ENCODE assay signal across 8 cellular contexts in genomic region chr12:30806989-30807694, GRCh38. TPM values are rescaled to one million over a fixed set of nuclear protein-coding genes. Genes with fewer than 3 reads are reported as not detected.
DNase-seq lines count a peak whose midpoint lies in the region; ATAC-seq and TF ChIP-seq lines count a peak whose summit lies in the region.

No MANE protein-coding gene starts in this region.

- H3K9me3 ChIP-seq in Panc1 (ENCODE audit: control insufficient read depth, insufficient read depth, low read depth, low read length) (no peaks in the 10 kb centered on the region; the same call in 1 of the 2 replicates), left lung (no peaks in the 10 kb centered on the region), thyroid gland (no peaks in the 10 kb centered on the region)

- peak; percentile 88 for TF ChIP-seq CTCF in Panc1 (IDR thresholded peaks at IDR 0.05)
- TF ChIP-seq CTCF in left lung (IDR thresholded peaks at IDR 0.05), result peak; percentile 44 to 70
- peak; percentile 42 to 97 (median 77) for TF ChIP-seq CTCF in thyroid gland (IDR thresholded peaks at IDR 0.05)

- peak; percentile 45 for DNase-seq in DMS 273 treated with DMSO at 0.1 percent for 48 hours (lab: John Stamatoyannopoulos, UW)
- peak; percentile 76 for DNase-seq in M059J (ENCODE audit: low read depth)
- peak; percentile 78 for DNase-seq in Panc1 (ENCODE audit: low read depth, low spot score)
- peak; percentile 87 for DNase-seq in cerebellar cortex (ENCODE audit: low spot score)
- DNase-seq in left lung, result no peak
- DNase-seq in thyroid gland, result peak; percentile 32 to 35
- DNase-seq in activated CD4-positive, CD25-positive, alpha-beta regulatory T cell (lab: John Stamatoyannopoulos, UW), result no peak

- H3K27me3 ChIP-seq in Panc1 (ENCODE audit: control insufficient read depth, insufficient read depth, low read length) (no peaks in the 10 kb centered on the region), left lung (no peaks in the 10 kb centered on the region), thyroid gland (no peaks in the 10 kb centered on the region)

- H3K4me3 ChIP-seq in Panc1 (ENCODE audit: low read depth in 2 of 2, low read length in 2 of 2) (peak overlapping the region in 1 of 2 experiments; percentile 29; a peak in 2 of 4 replicates), left lung (no peak overlapping the region), thyroid gland (replicated peaks in 1 of 3) (no peak overlapping the region)

- in situ Hi-C loops in Panc1 (cut with HindIII; ENCODE audit: low pct_unique_long_range_greater_than_20kb, low sequenced_read_pairs), result no loop called here

- H3K4me1 ChIP-seq in Panc1 (ENCODE audit: control insufficient read depth, insufficient read depth, low read length) (0 out of 2 replicates have a peak, but pooled peaks cover 3% of the 10 kb centered on the region), left lung (no peaks in the 10 kb centered on the region), thyroid gland (no peaks in the 10 kb centered on the region)

- no TSS peak for BruUV-seq in Panc1 (replicated peaks; lab: Mats Ljungman, UMichigan)

- H3K36me3 ChIP-seq in Panc1 (ENCODE audit: control insufficient read depth, insufficient read depth, low read length) (no peaks in the 10 kb centered on the region), left lung (no peaks in the 10 kb centered on the region), thyroid gland (no peaks in the 10 kb centered on the region)

- 57 to 60% methylated on average over 7 of the region's 7 CpGs for WGBS in thyroid gland, 2 donors

- POLR2A ChIA-PET in Panc1 (lab: Charles Lee), result interaction anchor here (0.6 kb wide), 1 partner anchor 11 kb away, joined by 10 read pairs; no protein-coding TSS in a partner anchor

- no peak for TF ChIP-seq POLR2A in thyroid gland (IDR thresholded peaks at IDR 0.05)

- CTCF ChIA-PET in Panc1 (lab: Charles Lee), result interaction anchor here (0.6 to 1.1 kb wide), 3 partner anchors 82 to 1162 kb away, joined by 3 to 6 read pairs (median 3); no protein-coding TSS in a partner anchor

- intact Hi-C loops in Panc1 (cut with micrococcal nuclease; ENCODE audit: unreplicated experiment) (loop anchor here (2.0 to 10.0 kb wide), 3 partner anchors 562 to 1288 kb away; no protein-coding TSS in a partner anchor), left lung (cut with DNase I) (no loop called here), thyroid gland (cut with DNase I) (loop anchor here (10.0 kb wide), 1 partner anchor 1282 kb away; no protein-coding TSS in a partner anchor)

- ATAC-seq in GM19463 (IDR thresholded peaks at IDR 0.05; ENCODE audit: unreplicated experiment), result peak; percentile 67
- ATAC-seq in Panc1, result peak; percentile 97
- ATAC-seq in left lung, result peak; percentile 93

- peak overlapping the region; percentile 39 for H3K27ac ChIP-seq in Panc1 (ENCODE audit: low read length)
- H3K27ac ChIP-seq in left lung, result no peak overlapping the region
- H3K27ac ChIP-seq in thyroid gland, result no peak overlapping the region

RNA-seq across cellular contexts. Expression of gene CAPRIN2, which starts 52.4 kb away (rescaled TPM):
- 11.5 and 22.2 TPM in 2 replicates for total RNA-seq in M059J (2014; rRNA removed; shearing (Covaris generic))
- total RNA-seq in Panc1 (2021; ENCODE audit: unreplicated experiment) (28.6 TPM), left lung (10 to 100 TPM; 16.4 to 20.1 TPM), thyroid gland (10 to 100 TPM; 32.3 to 96.3 (median 43.8) TPM)
- polyA plus RNA-seq in Panc1 (2012; ENCODE audit: insufficient read length), result 14.2 TPM

Comparison
In these comparisons a context has a peak if more than half of its experiments do, and no peak if none do; other contexts are left out.
1. DNase-seq: peak in DMS 273 treated with DMSO at 0.1 percent for 48 hours (single experiment), M059J (single experiment), Panc1 (single experiment), cerebellar cortex (single experiment) and thyroid gland (2 of 2); none in left lung (0 of 2) and activated CD4-positive, CD25-positive, alpha-beta regulatory T cell (0 of 4).
2. intact Hi-C loops: an anchor here in Panc1 (2.0 to 10.0 kb wide) and thyroid gland (10.0 kb wide); none called in left lung.
3. Peak in every context shown above with its lines, with median percentiles within 50 percentile points of each other: ATAC-seq and CTCF ChIP-seq.